ENCODE assay signal across 14 cellular contexts in the genomic region with DNA sequence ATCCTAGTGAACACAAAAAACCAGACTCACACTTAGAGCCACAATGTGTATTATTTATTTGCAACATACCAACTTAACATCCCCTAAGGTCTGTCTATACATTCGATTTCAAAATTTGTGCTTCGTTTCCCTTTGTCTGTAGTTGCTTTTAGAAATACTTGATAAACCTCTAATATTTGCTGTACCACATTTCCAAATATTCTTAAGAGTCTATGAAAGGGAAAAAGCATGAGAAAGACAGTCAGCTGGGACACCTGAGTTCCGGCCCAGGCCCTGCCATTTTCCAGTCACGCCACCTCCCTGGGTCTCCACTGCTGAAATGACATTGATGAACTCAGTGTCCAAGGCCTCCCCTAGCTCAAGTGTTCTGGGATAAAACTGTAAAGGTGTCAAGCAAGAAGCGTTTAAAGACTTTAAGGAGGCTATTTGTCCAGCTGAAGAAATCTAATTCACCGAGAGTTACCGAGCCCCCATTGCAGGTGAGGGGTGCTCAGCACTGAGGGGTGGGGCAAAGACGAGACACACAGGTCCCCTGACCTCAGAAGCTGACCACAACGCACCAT. TPM values are rescaled to one million over a fixed set of nuclear protein-coding genes. Genes with fewer than 3 reads are reported as not detected.
A peak's percentile ranks its signal among the peaks of the same experiment; 100 is the strongest.
DNase-seq lines count a peak whose midpoint lies in the region; ATAC-seq, FAIRE-seq and TF ChIP-seq lines count a peak whose summit lies in the region.
"Had no signal": no experiment of that assay in that cellular context is flagged by ENCODE, and none has a peak within 500 bp of the region (broad histone marks: within the 10 kb centered on the region; RNA-seq: fewer than 3 reads in every experiment).

No MANE protein-coding gene starts in this region.

- SMC1A ChIA-PET in GM12878 (lab: Charles Lee; ENCODE audit: uncharacterized antibody, unreplicated experiment): interaction anchor here (0.7 to 2.1 kb wide), 10 partner anchors 9 to 682 kb away, joined by 3 to 12 read pairs (median 4); partner anchors contain the start of gene CCR5

- TF ChIP-seq POLR2A in GM12891 (IDR thresholded peaks at IDR 0.05; ENCODE audit: low read depth, low read length): no peak
- TF ChIP-seq POLR2A in GM12878 (IDR thresholded peaks at IDR 0.05; ENCODE audit: low read depth, low read length): no peak

- peaks cover 3% of the 10 kb centered on the region for H3K79me1 ChIP-seq in trophoblast cell (ENCODE audit: low read length)

- H3K4me1 ChIP-seq in Karpas-422 (ENCODE audit: low read length) (peaks cover 47% of the 10 kb centered on the region), GM12878 (ENCODE audit: control insufficient read depth, insufficient read depth, low read length) (peaks cover 39% of the 10 kb centered on the region), trophoblast cell (ENCODE audit: control insufficient read depth in 1 of 2, insufficient read depth in 2 of 2, low read length in 2 of 2) (peaks cover 0 to 2% of the 10 kb centered on the region in 2 experiments)
- H3K4me1 ChIP-seq: neural progenitor cell had no signal

- H2AFZ ChIP-seq in Karpas-422 (ENCODE audit: low read length): no peak overlapping the region
- H2AFZ ChIP-seq in GM12878 (ENCODE audit: control insufficient read depth, low read depth, low read length): no peak overlapping the region
- no peak overlapping the region for H2AFZ ChIP-seq in trophoblast cell (ENCODE audit: insufficient read depth, low read length, poor library complexity)
- H2AFZ ChIP-seq: neural progenitor cell had no signal

- H3K4me2 ChIP-seq in Karpas-422 (ENCODE audit: low read depth, low read length, poor library complexity, severe bottlenecking) (peak overlapping the region; percentile 78), GM12878 (ENCODE audit: control insufficient read depth, insufficient read depth) (peak overlapping the region; percentile 74), trophoblast cell (ENCODE audit: low read length) (no peak overlapping the region)
- H3K4me2 ChIP-seq: neural progenitor cell had no signal

- intact Hi-C loops in GM12878 (cut with micrococcal nuclease; ENCODE audit: unreplicated experiment): loop anchor here (5.0 to 10.0 kb wide), 2 partner anchors 37 to 445 kb away; no protein-coding TSS in a partner anchor

- no peaks in the 10 kb centered on the region for H3K9me2 ChIP-seq in Karpas-422 (replicated peaks; ENCODE audit: insufficient read depth, low read length)

- peak overlapping the region; percentile 76 for H2BK12ac ChIP-seq in trophoblast cell (ENCODE audit: low read length)

- H3K79me2 ChIP-seq in Karpas-422 (ENCODE audit: low read length) (no peaks in the 10 kb centered on the region), GM12878 (ENCODE audit: control insufficient read depth, insufficient read depth, low read length) (no peaks in the 10 kb centered on the region), trophoblast cell (ENCODE audit: control insufficient read depth, insufficient read depth, low read length, poor library complexity) (peaks cover 1% of the 10 kb centered on the region)

- H4K8ac ChIP-seq in trophoblast cell (ENCODE audit: low read depth, low read length): no peak overlapping the region

- H3K4ac ChIP-seq in trophoblast cell (ENCODE audit: low read depth, low read length): no peak overlapping the region

- in situ Hi-C loops in GM12878 (cut with MboI): no loop called here

- H2BK120ac ChIP-seq in trophoblast cell (ENCODE audit: insufficient read depth, low read length, poor library complexity): no peak overlapping the region

- H3K4me3 ChIP-seq in Karpas-422 (ENCODE audit: low read length) (peak overlapping the region; percentile 57), GM12878 (peak overlapping the region; percentile 29; the same call in 1 of the 2 replicates), trophoblast cell (ENCODE audit: low read depth, low read length) (no peak overlapping the region), coronary artery (no peak overlapping the region)
- H3K4me3 ChIP-seq: neural progenitor cell, suprapubic skin had no signal

- 0 out of 2 replicates have a peak, but pooled peaks cover 6% of the 10 kb centered on the region for H3K27me3 ChIP-seq in Karpas-422 (ENCODE audit: low read length)
- no peaks in the 10 kb centered on the region for H3K27me3 ChIP-seq in GM12878 (replicated peaks in 1 of 2; ENCODE audit: control insufficient read depth in 2 of 2, insufficient read depth in 2 of 2, low read length in 1 of 2)
- H3K27me3 ChIP-seq in trophoblast cell (ENCODE audit: insufficient read depth, low read length): no peaks in the 10 kb centered on the region
- H3K27me3 ChIP-seq: neural progenitor cell, suprapubic skin had no signal

- no peak overlapping the region for H3K23ac ChIP-seq in trophoblast cell (ENCODE audit: low read length)

- TF ChIP-seq EP300 in GM12878 (IDR thresholded peaks at IDR 0.05; ENCODE audit: borderline replicate concordance in 1 of 2, control insufficient read depth in 1 of 2, low read depth in 2 of 2, low read length in 2 of 2): no peak

- POLR2A ChIA-PET in GM12878 (lab: Charles Lee): interaction anchor here (0.5 to 0.6 kb wide), 2 partner anchors 17 to 195 kb away, joined by 3 to 4 read pairs; no protein-coding TSS in a partner anchor

- TF ChIP-seq RAD21 in GM12878 (IDR thresholded peaks at IDR 0.05; ENCODE audit: insufficient read depth, low read depth, low read length): no peak

- TF ChIP-seq CTCF in GM12878 (IDR thresholded peaks at IDR 0.05 in 2 of 3, conservative IDR thresholded peaks at IDR 0.05 in 1 of 3; ENCODE audit: control insufficient read depth in 2 of 3, extremely low read depth in 1 of 3, insufficient read depth in 1 of 3, low read depth in 3 of 3, low read length in 3 of 3) (no peak), coronary artery (IDR thresholded peaks at IDR 0.05) (no peak)

- ATAC-seq in GM12878: peak; percentile 10
- ATAC-seq in HG02642 (IDR thresholded peaks at IDR 0.05; ENCODE audit: poor library complexity, unreplicated experiment): no peak
- no peak for ATAC-seq in GM21723 (IDR thresholded peaks at IDR 0.05; ENCODE audit: unreplicated experiment)
- ATAC-seq: HepG2 had no signal

- no peak overlapping the region for H3K18ac ChIP-seq in trophoblast cell (ENCODE audit: low read length)

- no peak overlapping the region for H4K91ac ChIP-seq in trophoblast cell (ENCODE audit: low read depth, low read length)

- no TSS peak for BruUV-seq in GM12878 (replicated peaks; lab: Mats Ljungman, UMichigan)

- no peak overlapping the region for H4K12ac ChIP-seq in trophoblast cell (ENCODE audit: low read depth, low read length)

- H3K14ac ChIP-seq in trophoblast cell (ENCODE audit: low read length): no peak overlapping the region

- H3K36me3 ChIP-seq in Karpas-422 (ENCODE audit: insufficient read depth, low read length): no peaks in the 10 kb centered on the region
- H3K36me3 ChIP-seq in GM12878 (ENCODE audit: control insufficient read depth in 2 of 2, insufficient read depth in 2 of 2, low read length in 1 of 2): no peaks in the 10 kb centered on the region
- H3K36me3 ChIP-seq in trophoblast cell (ENCODE audit: control insufficient read depth in 1 of 2, insufficient read depth in 2 of 2, low read length in 2 of 2): no peaks in the 10 kb centered on the region
- H3K36me3 ChIP-seq: neural progenitor cell, suprapubic skin had no signal

- H3K9ac ChIP-seq in Karpas-422 (ENCODE audit: low read length) (peak overlapping the region; percentile 25; the same call in 1 of the 2 replicates), GM12878 (ENCODE audit: control insufficient read depth, insufficient read depth, low read length) (peak overlapping the region; percentile 1), trophoblast cell (ENCODE audit: low read length) (no peak overlapping the region)
- H3K9ac ChIP-seq: neural progenitor cell had no signal

- H2AK5ac ChIP-seq in trophoblast cell (ENCODE audit: low read length): no peak overlapping the region

- H3K27ac ChIP-seq in Karpas-422 (ENCODE audit: low read length): peak overlapping the region; percentile 82
- peak overlapping the region; percentile 90 for H3K27ac ChIP-seq in GM12878 (ENCODE audit: control insufficient read depth, insufficient read depth)
- no peak overlapping the region for H3K27ac ChIP-seq in trophoblast cell (ENCODE audit: low read depth, low read length)
- H3K27ac ChIP-seq in coronary artery: no peak overlapping the region
- H3K27ac ChIP-seq: epithelial cell of prostate, neural progenitor cell, RWPE1, suprapubic skin had no signal

- FAIRE-seq in GM12891 (lab: Jason Lieb, UNC): peak; percentile 77
- FAIRE-seq in GM12878 (lab: Jason Lieb, UNC): no peak
- FAIRE-seq: HepG2 had no signal

- H3K9me3 ChIP-seq in Karpas-422 (ENCODE audit: low read length) (no peaks in the 10 kb centered on the region), GM12878 (replicated peaks; ENCODE audit: control insufficient read depth, insufficient read depth, low read length) (peaks cover 1% of the 10 kb centered on the region; the same call in 2 of the 3 replicates), trophoblast cell (ENCODE audit: insufficient read depth, low read depth, low read length) (no peaks in the 10 kb centered on the region)
- H3K9me3 ChIP-seq: suprapubic skin had no signal

- H4K20me1 ChIP-seq in Karpas-422 (ENCODE audit: insufficient read depth, low read depth, low read length): peaks cover 9% of the 10 kb centered on the region; the same call in 1 of the 2 replicates
- H4K20me1 ChIP-seq in GM12878 (ENCODE audit: control insufficient read depth, insufficient read depth): no peaks in the 10 kb centered on the region

- WGBS in GM12878 (ENCODE audit: insufficient coverage, insufficient replicate concordance, low lambda C conversion rate, missing lambda C conversion rate): 14% methylated on average over 9 of the region's 9 CpGs
- no CpG with 5 or more reads among the region's 9 CpGs for WGBS in trophoblast cell (ENCODE audit: extremely low coverage, insufficient coverage, insufficient read length)

- CTCF ChIA-PET in GM12878 (lab: Yijun Ruan, JAX): interaction anchor here (1.1 to 4.6 kb wide), 3 partner anchors 19 to 89 kb away, joined by 4 to 25 read pairs (median 6); no protein-coding TSS in a partner anchor

- DNase-seq in GM12891 (ENCODE audit: insufficient read length, low spot score) (no peak), Karpas-422 (no peak), GM12878 (ENCODE audit: low read depth, low spot score) (no peak), trophoblast cell (no peak), amniotic stem cell (lab: John Stamatoyannopoulos, UW) (no peak), coronary artery (ENCODE audit: low spot score) (no peak)
- DNase-seq: NCI-H2171 treated with DMSO at 0.1 percent for 48 hours had no signal

- RAD21 ChIA-PET in GM12878 (lab: Charles Lee; ENCODE audit: unreplicated experiment): interaction anchor here (0.8 to 1.8 kb wide), 5 partner anchors 22 to 352 kb away, joined by 3 to 6 read pairs (median 4); partner anchors contain the start of gene CCR1

- no peak overlapping the region for H2BK5ac ChIP-seq in trophoblast cell (ENCODE audit: low read depth, low read length, poor library complexity)

RNA-seq across cellular contexts. Expression of gene LRRC2, which starts 26.6 kb away (rescaled TPM):
- 0.01 TPM for polyA plus RNA-seq in GM12891 (2012; ENCODE audit: low read depth, missing spikeins)
- not detected in 2 replicates for total RNA-seq in Karpas-422 (2014; rRNA removed; shearing (Covaris generic); ENCODE audit: low replicate concordance)
- not detected in 2 replicates for total RNA-seq in GM12878 (2013; cell fraction: nucleolus; rRNA removed)
- total RNA-seq in GM12878 (2014; rRNA removed) (not detected in 2 replicates), GM12878 (2014; rRNA removed; fragmentation: Illumina TruSeq; extraction: Trizol) (not detected in 2 replicates), GM12878 (2021) (not detected in 2 replicates)
- not detected for polyA plus RNA-seq in GM12878 (2011; ENCODE audit: low read depth)
- polyA plus RNA-seq in GM12878 (2011; rRNA removed) (not detected in 2 replicates), GM12878 (2014; fragmentation: Illumina TruSeq; extraction: Trizol) (not detected in 2 replicates), GM12878 (2014; fragmentation: Nextera tagmentation; extraction: Ambion mirVana) (not detected), GM12878 (2014; rRNA removed) (not detected in 2 replicates), GM12878 (2016; fragmentation: Nextera tagmentation; extraction: Ambion mirVana) (not detected)
- not detected in 2 replicates for polyA plus RNA-seq in GM12878 (2011; cell fraction: cytosol; rRNA removed)
- not detected in 2 replicates for polyA plus RNA-seq in GM12878 (2011; cell fraction: nucleus; rRNA removed)
- polyA plus RNA-seq in GM12878 (2012): not detected in 2 replicates
- not detected in 2 replicates for polyA minus RNA-seq in GM12878 (2011; rRNA and poly(A)+ RNA removed)
- not detected in 2 replicates for polyA minus RNA-seq in GM12878 (2011; cell fraction: cytosol; rRNA and poly(A)+ RNA removed)
- polyA minus RNA-seq in GM12878 (2011; cell fraction: nucleus; rRNA and poly(A)+ RNA removed): not detected in 2 replicates
- polyA plus RNA-seq in trophoblast cell (2013): 0.07 and 0.11 TPM in 2 replicates

RNA-seq across cellular contexts. Expression of gene RTP3, which starts 41.7 kb away (rescaled TPM):
- polyA plus RNA-seq in GM12891 (2012; ENCODE audit: low read depth, missing spikeins): not detected
- not detected in 2 replicates for total RNA-seq in Karpas-422 (2014; rRNA removed; shearing (Covaris generic); ENCODE audit: low replicate concordance)
- not detected in 2 replicates for total RNA-seq in GM12878 (2013; cell fraction: nucleolus; rRNA removed)
- total RNA-seq in GM12878 (2014; rRNA removed) (not detected in 2 replicates), GM12878 (2014; rRNA removed; fragmentation: Illumina TruSeq; extraction: Trizol) (not detected in 2 replicates), GM12878 (2021) (not detected in 2 replicates)
- polyA plus RNA-seq in GM12878 (2011; ENCODE audit: low read depth): not detected
- polyA plus RNA-seq in GM12878 (2011; rRNA removed) (not detected in 2 replicates), GM12878 (2014; fragmentation: Illumina TruSeq; extraction: Trizol) (not detected in 2 replicates), GM12878 (2014; fragmentation: Nextera tagmentation; extraction: Ambion mirVana) (under 1 TPM in 1 of 2 experiments, not detected in 1; 0.06 TPM), GM12878 (2014; rRNA removed) (not detected in 2 replicates), GM12878 (2016; fragmentation: Nextera tagmentation; extraction: Ambion mirVana) (not detected)
- not detected in 2 replicates for polyA plus RNA-seq in GM12878 (2011; cell fraction: cytosol; rRNA removed)
- not detected in 2 replicates for polyA plus RNA-seq in GM12878 (2011; cell fraction: nucleus; rRNA removed)
- polyA plus RNA-seq in GM12878 (2012): not detected in 2 replicates
- polyA minus RNA-seq in GM12878 (2011; rRNA and poly(A)+ RNA removed): not detected in 2 replicates
- not detected in 2 replicates for polyA minus RNA-seq in GM12878 (2011; cell fraction: cytosol; rRNA and poly(A)+ RNA removed)
- not detected in 2 replicates for polyA minus RNA-seq in GM12878 (2011; cell fraction: nucleus; rRNA and poly(A)+ RNA removed)
- polyA plus RNA-seq in trophoblast cell (2013): 0.04 TPM in 1 of 2 replicates, not detected in the other
- total RNA-seq: suprapubic skin had no signal
- polyA plus RNA-seq: HepG2 had no signal

Comparison
In these comparisons a context has a peak if more than half of its experiments do, and no peak if none do; other contexts are left out.
1. H3K27ac ChIP-seq: peak in Karpas-422 (single experiment) and GM12878 (single experiment); none in trophoblast cell (single experiment) and coronary artery (0 of 2).
2. H3K4me3 ChIP-seq: peak in Karpas-422 (single experiment) and GM12878 (single experiment); none in trophoblast cell (single experiment) and coronary artery (single experiment).